Comparison of ENCODE assay signal across 24 cellular contexts in genomic region chr3:53666026-53666425, GRCh38.
"Had no signal": no experiment of that assay in that cellular context is flagged by ENCODE, and none has a peak within 500 bp of the region (broad histone marks: within the 10 kb centered on the region; RNA-seq: fewer than 3 reads in every experiment).

No MANE protein-coding gene starts in this region.

- H3K27ac ChIP-seq: coronary artery, dorsolateral prefrontal cortex, epithelial cell of prostate, foreskin keratinocyte, gastrocnemius medialis, heart right ventricle, left lung, lower lobe of right lung had no signal

- H3K9me3 ChIP-seq: gastrocnemius medialis had no signal

- DNase-seq: dermis blood vessel endothelial cell; dorsolateral prefrontal cortex; effector CD4-positive, alpha-beta T cell; effector memory CD4-positive, alpha-beta T cell; erythroblast; foreskin keratinocyte; gastrocnemius medialis; glutamatergic neuron; head of caudate nucleus; heart right ventricle; hippocampal formation; left cardiac atrium; left lung; left ventricle myocardium superior; lower lobe of right lung; mesenchymal stem cell; mucosa of descending colon; naive B cell had no signal

- ATAC-seq: esophagus mucosa, foreskin keratinocyte, gastrocnemius medialis, heart right ventricle, left cardiac atrium, left lung, left ventricle myocardium superior, lower lobe of right lung had no signal

- H3K36me3 ChIP-seq: gastrocnemius medialis, heart right ventricle, left lung had no signal

- H3K27me3 ChIP-seq: dorsolateral prefrontal cortex, foreskin keratinocyte, gastrocnemius medialis, left lung had no signal

- H3K4me1 ChIP-seq: foreskin keratinocyte, gastrocnemius medialis, heart right ventricle, left lung had no signal

- H3K4me3 ChIP-seq: coronary artery, dorsolateral prefrontal cortex, gastrocnemius medialis, heart right ventricle, left lung, lower lobe of right lung, mucosa of descending colon had no signal

- FAIRE-seq: colon, islet of Langerhans, keratinocyte had no signal
